Comparison of ENCODE assay signal across 1 cellular context in the genomic region with DNA sequence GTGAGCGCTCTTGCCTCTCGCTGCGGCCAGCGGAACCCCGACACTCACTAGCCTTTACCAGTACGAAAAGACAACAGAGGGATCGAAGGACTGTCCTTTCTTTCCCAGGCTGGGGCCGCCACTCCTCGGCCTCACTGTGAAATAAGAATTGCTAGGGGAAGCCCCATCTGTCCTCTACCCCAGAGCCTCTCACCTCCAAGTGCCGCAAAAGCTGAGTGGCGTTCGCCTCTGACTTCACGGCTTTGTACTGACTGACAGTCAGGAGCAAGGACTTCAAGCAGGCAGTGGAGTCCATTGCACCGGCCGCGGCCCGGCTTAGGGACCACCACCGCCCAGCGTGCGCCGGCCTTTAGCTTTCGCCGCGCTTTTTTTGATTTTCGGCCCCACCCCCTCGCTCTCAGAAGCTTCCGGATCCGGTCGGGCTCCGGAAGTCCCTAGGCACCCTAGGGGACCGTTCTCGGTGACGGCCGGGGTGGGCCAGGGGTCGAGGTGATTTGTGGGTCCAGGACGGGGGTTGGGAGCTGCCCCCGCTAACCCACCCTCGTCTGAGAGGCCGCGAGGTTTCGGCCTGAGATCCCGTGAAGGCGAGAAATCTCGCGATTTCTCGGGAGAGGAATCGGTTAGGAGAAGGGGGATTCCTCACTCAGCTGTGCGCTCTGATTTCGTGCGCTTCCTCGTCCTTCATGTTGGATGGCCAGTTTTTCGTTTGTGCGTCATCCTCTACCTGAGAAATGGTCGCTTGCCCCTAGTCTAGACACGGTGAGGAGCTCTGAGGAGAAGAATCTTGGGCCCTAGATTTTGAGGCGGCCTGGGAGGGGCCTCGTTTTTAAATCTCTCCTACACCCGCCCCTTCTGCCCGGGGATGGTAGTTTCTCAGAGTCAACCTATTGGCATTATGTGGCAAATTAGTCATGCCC.
A peak's percentile ranks its signal among the peaks of the same experiment; 100 is the strongest.
TF ChIP-seq lines count a peak whose summit lies in the region.

A gene (minus strand): TSS at position 358 of the 917 bp plus-strand sequence. CDS start 63 bp downstream, at position 295.
A gene with protein sequence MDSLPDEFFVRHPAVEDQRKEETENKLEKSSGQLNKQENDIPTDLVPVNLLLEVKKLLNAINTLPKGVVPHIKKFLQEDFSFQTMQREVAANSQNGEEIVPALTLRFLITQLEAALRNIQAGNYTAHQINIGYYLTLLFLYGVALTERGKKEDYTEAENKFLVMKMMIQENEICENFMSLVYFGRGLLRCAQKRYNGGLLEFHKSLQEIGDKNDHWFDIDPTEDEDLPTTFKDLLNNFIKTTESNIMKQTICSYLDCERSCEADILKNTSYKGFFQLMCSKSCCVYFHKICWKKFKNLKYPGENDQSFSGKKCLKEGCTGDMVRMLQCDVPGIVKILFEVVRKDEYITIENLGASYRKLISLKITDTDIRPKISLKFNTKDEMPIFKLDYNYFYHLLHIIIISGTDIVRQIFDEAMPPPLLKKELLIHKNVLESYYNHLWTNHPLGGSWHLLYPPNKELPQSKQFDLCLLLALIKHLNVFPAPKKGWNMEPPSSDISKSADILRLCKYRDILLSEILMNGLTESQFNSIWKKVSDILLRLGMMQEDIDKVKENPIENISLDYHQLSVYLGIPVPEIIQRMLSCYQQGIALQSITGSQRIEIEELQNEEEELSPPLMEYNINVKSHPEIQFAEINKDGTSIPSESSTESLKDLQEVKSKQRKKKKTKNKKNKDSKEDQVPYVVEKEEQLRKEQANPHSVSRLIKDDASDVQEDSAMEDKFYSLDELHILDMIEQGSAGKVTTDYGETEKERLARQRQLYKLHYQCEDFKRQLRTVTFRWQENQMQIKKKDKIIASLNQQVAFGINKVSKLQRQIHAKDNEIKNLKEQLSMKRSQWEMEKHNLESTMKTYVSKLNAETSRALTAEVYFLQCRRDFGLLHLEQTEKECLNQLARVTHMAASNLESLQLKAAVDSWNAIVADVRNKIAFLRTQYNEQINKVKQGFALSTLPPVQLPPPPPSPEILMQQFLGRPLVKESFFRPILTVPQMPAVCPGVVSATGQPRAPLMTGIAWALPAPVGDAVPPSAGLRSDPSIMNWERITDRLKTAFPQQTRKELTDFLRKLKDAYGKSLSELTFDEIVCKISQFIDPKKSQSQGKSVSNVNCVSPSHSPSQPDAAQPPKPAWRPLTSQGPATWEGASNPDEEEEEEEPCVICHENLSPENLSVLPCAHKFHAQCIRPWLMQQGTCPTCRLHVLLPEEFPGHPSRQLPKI (plus strand): TSS at position 642 of the 917 bp plus-strand sequence. CDS start 15,685 bp downstream, outside the sequence.

TF ChIP-seq in HepG2, 621 proteins besides CTCF, POLR2A, EP300 and RAD21 (continued from another document and continues in another):
- TF ChIP-seq, protein P1, sequence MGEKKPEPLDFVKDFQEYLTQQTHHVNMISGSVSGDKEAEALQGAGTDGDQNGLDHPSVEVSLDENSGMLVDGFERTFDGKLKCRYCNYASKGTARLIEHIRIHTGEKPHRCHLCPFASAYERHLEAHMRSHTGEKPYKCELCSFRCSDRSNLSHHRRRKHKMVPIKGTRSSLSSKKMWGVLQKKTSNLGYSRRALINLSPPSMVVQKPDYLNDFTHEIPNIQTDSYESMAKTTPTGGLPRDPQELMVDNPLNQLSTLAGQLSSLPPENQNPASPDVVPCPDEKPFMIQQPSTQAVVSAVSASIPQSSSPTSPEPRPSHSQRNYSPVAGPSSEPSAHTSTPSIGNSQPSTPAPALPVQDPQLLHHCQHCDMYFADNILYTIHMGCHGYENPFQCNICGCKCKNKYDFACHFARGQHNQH (CRISPR knock-in tag; IDR thresholded peaks at IDR 0.05) = peak; percentile 70
- TF ChIP-seq ZNF660 (CRISPR knock-in tag; IDR thresholded peaks at IDR 0.05; ENCODE audit: borderline replicate concordance, low read depth) (no peak), RNF2 (conservative IDR thresholded peaks at IDR 0.05; ENCODE audit: low read depth) (no peak; the same call in 1 of the 2 replicates), ISX (CRISPR knock-in tag; conservative IDR thresholded peaks at IDR 0.05) (no peak), FOXJ3 (CRISPR knock-in tag; IDR thresholded peaks at IDR 0.05; ENCODE audit: borderline replicate concordance) (peak; percentile 35; the same call in 1 of the 2 replicates), NR2F6 (IDR thresholded peaks at IDR 0.05) (peak; percentile 25), NR2F6 (CRISPR knock-in tag; IDR thresholded peaks at IDR 0.05) (peak; percentile 78; the same call in 1 of the 2 replicates), ZSCAN22 (CRISPR knock-in tag; IDR thresholded peaks at IDR 0.05) (no peak), PLRG1 (conservative IDR thresholded peaks at IDR 0.05) (no peak), KLF9 (CRISPR knock-in tag; IDR thresholded peaks at IDR 0.05; ENCODE audit: low read depth) (no peak), ZNF850 (CRISPR knock-in tag; conservative IDR thresholded peaks at IDR 0.05) (no peak), SALL2 (CRISPR knock-in tag; IDR thresholded peaks at IDR 0.05) (peak; percentile 57), TAF15 (IDR thresholded peaks at IDR 0.05; ENCODE audit: low read depth, low read length, poor library complexity, severe bottlenecking) (no peak), ZSCAN20 (CRISPR knock-in tag; IDR thresholded peaks at IDR 0.05; ENCODE audit: borderline replicate concordance) (0 out of 2 replicates have a peak, but pooled peaks have one; percentile 20), NFATC3 (CRISPR knock-in tag; IDR thresholded peaks at IDR 0.05) (no peak), SCMH1 (CRISPR knock-in tag; IDR thresholded peaks at IDR 0.05; ENCODE audit: borderline replicate concordance) (no peak), FOXK2 (IDR thresholded peaks at IDR 0.05) (no peak), HMG20B (CRISPR knock-in tag; conservative IDR thresholded peaks at IDR 0.05) (peak; percentile 25; the same call in 1 of the 2 replicates), TGIF2 (CRISPR knock-in tag; IDR thresholded peaks at IDR 0.05) (peak; percentile 96), ZNF550 (CRISPR knock-in tag; IDR thresholded peaks at IDR 0.05; ENCODE audit: borderline replicate concordance) (no peak; the same call in 1 of the 2 replicates), HDAC1 (CRISPR knock-in tag; IDR thresholded peaks at IDR 0.05) (peak; percentile 100), YEATS4 (CRISPR knock-in tag; IDR thresholded peaks at IDR 0.05; ENCODE audit: borderline replicate concordance) (peak; percentile 93; the same call in 1 of the 2 replicates), RFX5 (IDR thresholded peaks at IDR 0.05; ENCODE audit: low read depth, low read length) (0 out of 2 replicates have a peak, but pooled peaks have one; percentile 5)
- TF ChIP-seq, protein P2, sequence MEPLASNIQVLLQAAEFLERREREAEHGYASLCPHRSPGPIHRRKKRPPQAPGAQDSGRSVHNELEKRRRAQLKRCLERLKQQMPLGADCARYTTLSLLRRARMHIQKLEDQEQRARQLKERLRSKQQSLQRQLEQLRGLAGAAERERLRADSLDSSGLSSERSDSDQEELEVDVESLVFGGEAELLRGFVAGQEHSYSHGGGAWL (CRISPR knock-in tag; IDR thresholded peaks at IDR 0.05) = peak; percentile 45; the same call in 1 of the 2 replicates
- TF ChIP-seq, protein P3, sequence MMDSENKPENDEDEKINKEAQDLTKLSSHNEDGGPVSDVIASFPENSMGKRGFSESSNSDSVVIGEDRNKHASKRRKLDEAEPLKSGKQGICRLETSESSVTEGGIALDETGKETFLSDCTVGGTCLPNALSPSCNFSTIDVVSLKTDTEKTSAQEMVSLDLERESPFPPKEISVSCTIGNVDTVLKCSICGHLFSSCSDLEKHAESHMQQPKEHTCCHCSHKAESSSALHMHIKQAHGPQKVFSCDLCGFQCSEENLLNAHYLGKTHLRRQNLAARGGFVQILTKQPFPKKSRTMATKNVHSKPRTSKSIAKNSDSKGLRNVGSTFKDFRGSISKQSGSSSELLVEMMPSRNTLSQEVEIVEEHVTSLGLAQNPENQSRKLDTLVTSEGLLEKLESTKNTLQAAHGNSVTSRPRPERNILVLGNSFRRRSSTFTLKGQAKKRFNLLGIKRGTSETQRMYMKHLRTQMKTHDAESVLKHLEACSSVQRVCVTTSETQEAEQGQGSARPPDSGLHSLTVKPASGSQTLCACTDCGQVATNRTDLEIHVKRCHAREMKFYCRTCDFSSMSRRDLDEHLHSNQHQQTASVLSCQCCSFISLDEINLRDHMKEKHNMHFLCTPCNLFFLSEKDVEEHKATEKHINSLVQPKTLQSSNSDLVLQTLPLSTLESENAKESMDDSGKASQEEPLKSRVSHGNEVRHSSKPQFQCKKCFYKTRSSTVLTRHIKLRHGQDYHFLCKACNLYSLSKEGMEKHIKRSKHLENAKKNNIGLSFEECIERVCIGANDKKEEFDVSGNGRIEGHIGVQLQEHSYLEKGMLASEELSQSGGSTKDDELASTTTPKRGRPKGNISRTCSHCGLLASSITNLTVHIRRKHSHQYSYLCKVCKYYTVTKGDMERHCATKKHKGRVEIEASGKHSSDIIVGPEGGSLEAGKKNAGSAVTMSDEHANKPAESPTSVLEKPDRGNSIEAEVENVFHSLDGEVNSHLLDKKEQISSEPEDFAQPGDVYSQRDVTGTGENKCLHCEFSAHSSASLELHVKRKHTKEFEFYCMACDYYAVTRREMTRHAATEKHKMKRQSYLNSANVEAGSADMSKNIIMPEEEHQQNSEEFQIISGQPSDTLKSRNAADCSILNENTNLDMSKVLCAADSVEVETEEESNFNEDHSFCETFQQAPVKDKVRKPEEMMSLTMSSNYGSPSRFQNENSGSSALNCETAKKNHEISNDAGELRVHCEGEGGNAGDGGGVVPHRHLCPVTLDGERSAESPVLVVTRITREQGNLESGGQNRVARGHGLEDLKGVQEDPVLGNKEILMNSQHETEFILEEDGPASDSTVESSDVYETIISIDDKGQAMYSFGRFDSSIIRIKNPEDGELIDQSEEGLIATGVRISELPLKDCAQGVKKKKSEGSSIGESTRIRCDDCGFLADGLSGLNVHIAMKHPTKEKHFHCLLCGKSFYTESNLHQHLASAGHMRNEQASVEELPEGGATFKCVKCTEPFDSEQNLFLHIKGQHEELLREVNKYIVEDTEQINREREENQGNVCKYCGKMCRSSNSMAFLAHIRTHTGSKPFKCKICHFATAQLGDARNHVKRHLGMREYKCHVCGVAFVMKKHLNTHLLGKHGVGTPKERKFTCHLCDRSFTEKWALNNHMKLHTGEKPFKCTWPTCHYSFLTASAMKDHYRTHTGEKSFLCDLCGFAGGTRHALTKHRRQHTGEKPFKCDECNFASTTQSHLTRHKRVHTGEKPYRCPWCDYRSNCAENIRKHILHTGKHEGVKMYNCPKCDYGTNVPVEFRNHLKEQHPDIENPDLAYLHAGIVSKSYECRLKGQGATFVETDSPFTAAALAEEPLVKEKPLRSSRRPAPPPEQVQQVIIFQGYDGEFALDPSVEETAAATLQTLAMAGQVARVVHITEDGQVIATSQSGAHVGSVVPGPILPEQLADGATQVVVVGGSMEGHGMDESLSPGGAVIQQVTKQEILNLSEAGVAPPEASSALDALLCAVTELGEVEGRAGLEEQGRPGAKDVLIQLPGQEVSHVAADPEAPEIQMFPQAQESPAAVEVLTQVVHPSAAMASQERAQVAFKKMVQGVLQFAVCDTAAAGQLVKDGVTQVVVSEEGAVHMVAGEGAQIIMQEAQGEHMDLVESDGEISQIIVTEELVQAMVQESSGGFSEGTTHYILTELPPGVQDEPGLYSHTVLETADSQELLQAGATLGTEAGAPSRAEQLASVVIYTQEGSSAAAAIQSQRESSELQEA (CRISPR knock-in tag; IDR thresholded peaks at IDR 0.05; ENCODE audit: not compliant biosample characterization) = peak; percentile 35
- TF ChIP-seq, protein P4, sequence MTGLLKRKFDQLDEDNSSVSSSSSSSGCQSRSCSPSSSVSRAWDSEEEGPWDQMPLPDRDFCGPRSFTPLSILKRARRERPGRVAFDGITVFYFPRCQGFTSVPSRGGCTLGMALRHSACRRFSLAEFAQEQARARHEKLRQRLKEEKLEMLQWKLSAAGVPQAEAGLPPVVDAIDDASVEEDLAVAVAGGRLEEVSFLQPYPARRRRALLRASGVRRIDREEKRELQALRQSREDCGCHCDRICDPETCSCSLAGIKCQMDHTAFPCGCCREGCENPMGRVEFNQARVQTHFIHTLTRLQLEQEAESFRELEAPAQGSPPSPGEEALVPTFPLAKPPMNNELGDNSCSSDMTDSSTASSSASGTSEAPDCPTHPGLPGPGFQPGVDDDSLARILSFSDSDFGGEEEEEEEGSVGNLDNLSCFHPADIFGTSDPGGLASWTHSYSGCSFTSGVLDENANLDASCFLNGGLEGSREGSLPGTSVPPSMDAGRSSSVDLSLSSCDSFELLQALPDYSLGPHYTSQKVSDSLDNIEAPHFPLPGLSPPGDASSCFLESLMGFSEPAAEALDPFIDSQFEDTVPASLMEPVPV (CRISPR knock-in tag; IDR thresholded peaks at IDR 0.05) = peak; percentile 91
- TF ChIP-seq, protein P5, sequence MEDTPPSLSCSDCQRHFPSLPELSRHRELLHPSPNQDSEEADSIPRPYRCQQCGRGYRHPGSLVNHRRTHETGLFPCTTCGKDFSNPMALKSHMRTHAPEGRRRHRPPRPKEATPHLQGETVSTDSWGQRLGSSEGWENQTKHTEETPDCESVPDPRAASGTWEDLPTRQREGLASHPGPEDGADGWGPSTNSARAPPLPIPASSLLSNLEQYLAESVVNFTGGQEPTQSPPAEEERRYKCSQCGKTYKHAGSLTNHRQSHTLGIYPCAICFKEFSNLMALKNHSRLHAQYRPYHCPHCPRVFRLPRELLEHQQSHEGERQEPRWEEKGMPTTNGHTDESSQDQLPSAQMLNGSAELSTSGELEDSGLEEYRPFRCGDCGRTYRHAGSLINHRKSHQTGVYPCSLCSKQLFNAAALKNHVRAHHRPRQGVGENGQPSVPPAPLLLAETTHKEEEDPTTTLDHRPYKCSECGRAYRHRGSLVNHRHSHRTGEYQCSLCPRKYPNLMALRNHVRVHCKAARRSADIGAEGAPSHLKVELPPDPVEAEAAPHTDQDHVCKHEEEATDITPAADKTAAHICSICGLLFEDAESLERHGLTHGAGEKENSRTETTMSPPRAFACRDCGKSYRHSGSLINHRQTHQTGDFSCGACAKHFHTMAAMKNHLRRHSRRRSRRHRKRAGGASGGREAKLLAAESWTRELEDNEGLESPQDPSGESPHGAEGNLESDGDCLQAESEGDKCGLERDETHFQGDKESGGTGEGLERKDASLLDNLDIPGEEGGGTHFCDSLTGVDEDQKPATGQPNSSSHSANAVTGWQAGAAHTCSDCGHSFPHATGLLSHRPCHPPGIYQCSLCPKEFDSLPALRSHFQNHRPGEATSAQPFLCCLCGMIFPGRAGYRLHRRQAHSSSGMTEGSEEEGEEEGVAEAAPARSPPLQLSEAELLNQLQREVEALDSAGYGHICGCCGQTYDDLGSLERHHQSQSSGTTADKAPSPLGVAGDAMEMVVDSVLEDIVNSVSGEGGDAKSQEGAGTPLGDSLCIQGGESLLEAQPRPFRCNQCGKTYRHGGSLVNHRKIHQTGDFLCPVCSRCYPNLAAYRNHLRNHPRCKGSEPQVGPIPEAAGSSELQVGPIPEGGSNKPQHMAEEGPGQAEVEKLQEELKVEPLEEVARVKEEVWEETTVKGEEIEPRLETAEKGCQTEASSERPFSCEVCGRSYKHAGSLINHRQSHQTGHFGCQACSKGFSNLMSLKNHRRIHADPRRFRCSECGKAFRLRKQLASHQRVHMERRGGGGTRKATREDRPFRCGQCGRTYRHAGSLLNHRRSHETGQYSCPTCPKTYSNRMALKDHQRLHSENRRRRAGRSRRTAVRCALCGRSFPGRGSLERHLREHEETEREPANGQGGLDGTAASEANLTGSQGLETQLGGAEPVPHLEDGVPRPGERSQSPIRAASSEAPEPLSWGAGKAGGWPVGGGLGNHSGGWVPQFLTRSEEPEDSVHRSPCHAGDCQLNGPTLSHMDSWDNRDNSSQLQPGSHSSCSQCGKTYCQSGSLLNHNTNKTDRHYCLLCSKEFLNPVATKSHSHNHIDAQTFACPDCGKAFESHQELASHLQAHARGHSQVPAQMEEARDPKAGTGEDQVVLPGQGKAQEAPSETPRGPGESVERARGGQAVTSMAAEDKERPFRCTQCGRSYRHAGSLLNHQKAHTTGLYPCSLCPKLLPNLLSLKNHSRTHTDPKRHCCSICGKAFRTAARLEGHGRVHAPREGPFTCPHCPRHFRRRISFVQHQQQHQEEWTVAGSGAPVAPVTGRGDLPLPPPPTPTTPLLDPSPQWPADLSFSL (CRISPR knock-in tag; IDR thresholded peaks at IDR 0.05) = no peak
